Comparison of ENCODE assay signal across 21 cellular contexts in the genomic region with DNA sequence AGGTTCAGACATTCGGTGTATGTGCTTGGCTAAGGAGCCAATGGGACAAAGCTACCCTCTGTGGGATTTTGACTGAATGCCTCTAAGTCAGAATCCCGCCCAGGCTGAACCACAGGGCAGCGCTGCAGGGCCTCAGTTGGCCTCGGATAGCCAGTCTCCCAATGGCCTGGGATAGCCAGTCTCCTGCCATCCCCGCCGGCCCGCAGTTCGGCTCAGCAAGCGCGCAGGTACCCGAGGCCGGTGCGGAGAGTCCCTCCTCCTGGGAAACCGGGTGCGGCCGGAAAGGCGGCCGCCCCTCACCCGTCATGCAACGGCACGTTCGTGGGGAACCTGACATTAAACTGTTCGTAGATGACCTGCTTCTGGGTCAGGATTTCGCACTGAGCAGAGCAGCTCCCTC. TPM values are rescaled to one million over a fixed set of nuclear protein-coding genes. Genes with fewer than 3 reads are reported as not detected.
A peak's percentile ranks its signal among the peaks of the same experiment; 100 is the strongest.
DNase-seq lines count a peak whose midpoint lies in the region; FAIRE-seq and TF ChIP-seq lines count a peak whose summit lies in the region.
"Had no signal": no experiment of that assay in that cellular context is flagged by ENCODE, and none has a peak within 500 bp of the region (broad histone marks: within the 10 kb centered on the region; RNA-seq: fewer than 3 reads in every experiment).

No MANE protein-coding gene starts in this region.

- H3K4me3 ChIP-seq in H1 (ENCODE audit: extremely low read depth in 1 of 4, insufficient read depth in 2 of 4, low read depth in 3 of 4, low read length in 4 of 4) = no peak overlapping the region
- H3K4me3 ChIP-seq in neuronal stem cell (ENCODE audit: low read length in 2 of 2) = no peak overlapping the region
- H3K4me3 ChIP-seq: A549, GM12878, GM23248 had no signal

- H3K23me2 ChIP-seq in H9 (ENCODE audit: insufficient read length, low read depth, low read length, poor library complexity, severe bottlenecking) (no peaks in the 10 kb centered on the region), H1 (ENCODE audit: low read depth, low read length) (no peaks in the 10 kb centered on the region)

- no peak for TF ChIP-seq POLR2A in H1 (IDR thresholded peaks at IDR 0.05; ENCODE audit: control extremely low read depth in 1 of 2, low read depth in 2 of 2, low read length in 2 of 2)

- H3T11ph ChIP-seq in H9 (ENCODE audit: low read length) = no peak overlapping the region

- FAIRE-seq in H1 (lab: Jason Lieb, UNC) = no peak
- FAIRE-seq: A549, GM12878, GM19239, H54 had no signal

- no peaks in the 10 kb centered on the region for H3K4me1 Mint-ChIP-seq in Calu3 (ENCODE audit: low read depth, unreplicated experiment)
- no peaks in the 10 kb centered on the region; a peak in 1 of 4 replicates for H3K4me1 Mint-ChIP-seq in H9
- H3K4me1 Mint-ChIP-seq: CD4-positive, alpha-beta memory T cell had no signal

- H3K9me3 ChIP-seq in H9 (ENCODE audit: control insufficient read depth, low read depth, low read length) (no peaks in the 10 kb centered on the region), H1 (ENCODE audit: insufficient read depth in 2 of 2, low read depth in 1 of 2, low read length in 1 of 2) (peaks cover 0 to 2% of the 10 kb centered on the region in 2 experiments; a peak in 1 of 4 replicates), neuronal stem cell (replicated peaks in 1 of 2; ENCODE audit: control insufficient read depth in 2 of 2, insufficient read depth in 1 of 2, low read depth in 1 of 2, low read length in 2 of 2) (no peaks in the 10 kb centered on the region)
- H3K9me3 ChIP-seq: A549 had no signal

- H4K5ac ChIP-seq in H9 (ENCODE audit: insufficient read length, low read depth, low read length) = no peak overlapping the region
- H4K5ac ChIP-seq in H1 (ENCODE audit: insufficient read length, low read depth, low read length) = no peak overlapping the region

- H2BK15ac ChIP-seq in H9 (ENCODE audit: low read depth, low read length) = no peak overlapping the region
- H2BK15ac ChIP-seq in H1 (ENCODE audit: low read length) = no peak overlapping the region
- no peak overlapping the region for H2BK15ac ChIP-seq in neuronal stem cell (ENCODE audit: low read length)

- H4K20me1 ChIP-seq in H9 (ENCODE audit: control insufficient read depth, insufficient read depth, insufficient read length) = no peaks in the 10 kb centered on the region
- H4K20me1 ChIP-seq in H1 (replicated peaks in 1 of 2; ENCODE audit: control insufficient read depth in 1 of 2, insufficient read depth in 2 of 2, low read length in 2 of 2) = no peaks in the 10 kb centered on the region

- no peak overlapping the region for H2BK12ac ChIP-seq in H9 (ENCODE audit: insufficient read length, low read depth, low read length)
- no peak overlapping the region for H2BK12ac ChIP-seq in H1 (ENCODE audit: low read depth, low read length)
- H2BK12ac ChIP-seq in neuronal stem cell (ENCODE audit: low read length) = no peak overlapping the region

- peak overlapping the region; percentile 77 for H4K8ac ChIP-seq in H9 (replicated peaks; ENCODE audit: insufficient read length, low read depth, low read length)
- H4K8ac ChIP-seq in H1 (ENCODE audit: extremely low read depth, insufficient read depth, low read length) = no peak overlapping the region; the same call in 1 of the 2 replicates
- H4K8ac ChIP-seq in neuronal stem cell (ENCODE audit: low read depth, low read length) = no peak overlapping the region

- H3K9ac ChIP-seq in H9 (ENCODE audit: extremely low read depth, insufficient read length, low read length) (no peak overlapping the region), H1 (replicated peaks in 1 of 4; ENCODE audit: extremely low read depth in 1 of 4, low read depth in 3 of 4, low read length in 3 of 4) (no peak overlapping the region), neuronal stem cell (ENCODE audit: low read depth, low read length, poor library complexity) (peak overlapping the region; percentile 4)
- H3K9ac ChIP-seq: GM23248 had no signal

- H3K4ac ChIP-seq in H9 (ENCODE audit: low read depth, low read length) = no peak overlapping the region
- H3K4ac ChIP-seq in H1 (replicated peaks; ENCODE audit: insufficient read length, low read depth, low read length) = no peak overlapping the region
- H3K4ac ChIP-seq in neuronal stem cell (ENCODE audit: low read length) = no peak overlapping the region

- H2AFZ ChIP-seq in H9 (ENCODE audit: low read length) (no peak overlapping the region), H1 (ENCODE audit: low read length) (no peak overlapping the region), neuronal stem cell (ENCODE audit: low read length) (no peak overlapping the region)
- H2AFZ ChIP-seq: GM23248 had no signal

- no peak overlapping the region for H3K18ac ChIP-seq in H9 (ENCODE audit: insufficient read length, low read depth, low read length)
- no peak overlapping the region for H3K18ac ChIP-seq in H1 (ENCODE audit: extremely low read depth, low read length)
- H3K18ac ChIP-seq in neuronal stem cell (ENCODE audit: low read length) = no peak overlapping the region

- H3K23ac ChIP-seq in H9 (ENCODE audit: insufficient read length, low read depth, low read length) (no peak overlapping the region), H1 (ENCODE audit: insufficient read length) (no peak overlapping the region), neuronal stem cell (ENCODE audit: low read depth, low read length, poor library complexity) (no peak overlapping the region)

- no peaks in the 10 kb centered on the region for H3K4me1 ChIP-seq in H9 (ENCODE audit: insufficient read depth, low read length)
- H3K4me1 ChIP-seq in H1 (replicated peaks in 1 of 4; ENCODE audit: control insufficient read depth in 3 of 4, insufficient read depth in 4 of 4, low read length in 3 of 4) = no peaks in the 10 kb centered on the region
- H3K4me1 ChIP-seq in neuronal stem cell (ENCODE audit: control insufficient read depth in 2 of 2, insufficient read depth in 1 of 2, low read depth in 1 of 2, low read length in 2 of 2) = no peaks in the 10 kb centered on the region
- H3K4me1 ChIP-seq: A549 had no signal

- TF ChIP-seq RAD21 in H1 (IDR thresholded peaks at IDR 0.05 in 1 of 2, conservative IDR thresholded peaks at IDR 0.05 in 1 of 2; ENCODE audit: low read depth in 2 of 2, low read length in 2 of 2) = peak; percentile 10 to 41; a peak in 2 of 4 replicates

- BruUV-seq in Calu3 (replicated peaks; lab: Mats Ljungman, UMichigan) = no TSS peak

- no peak overlapping the region for H3K4me2 ChIP-seq in H9 (ENCODE audit: insufficient read depth, insufficient read length, low read length)
- no peak overlapping the region for H3K4me2 ChIP-seq in H1 (ENCODE audit: insufficient read depth in 1 of 2, low read depth in 2 of 2, low read length in 2 of 2)
- no peak overlapping the region for H3K4me2 ChIP-seq in neuronal stem cell (ENCODE audit: insufficient read depth, low read length, poor library complexity, severe bottlenecking)
- H3K4me2 ChIP-seq: A549 had no signal

- no peak overlapping the region for H3K14ac ChIP-seq in H9 (ENCODE audit: insufficient read depth, low read length)
- H3K14ac ChIP-seq in H1 (ENCODE audit: insufficient read length) = no peak overlapping the region
- H3K14ac ChIP-seq in neuronal stem cell (ENCODE audit: low read length) = no peak overlapping the region

- TF ChIP-seq EP300 in H1 (IDR thresholded peaks at IDR 0.05; ENCODE audit: borderline replicate concordance in 1 of 2, low read depth in 2 of 2, low read length in 2 of 2) = no peak

- H3K79me1 ChIP-seq in H9 (ENCODE audit: insufficient read depth, low read depth, low read length, poor library complexity, severe bottlenecking) = no peaks in the 10 kb centered on the region
- H3K79me1 ChIP-seq in H1 (ENCODE audit: low read depth, low read length) = no peaks in the 10 kb centered on the region
- no peaks in the 10 kb centered on the region for H3K79me1 ChIP-seq in neuronal stem cell (ENCODE audit: low read depth, low read length)

- TF ChIP-seq CTCF in Calu3 (IDR thresholded peaks at IDR 0.05; ENCODE audit: unreplicated experiment) (no peak), H9 (conservative IDR thresholded peaks at IDR 0.05) (no peak), H1 (IDR thresholded peaks at IDR 0.05; ENCODE audit: control extremely low read depth in 1 of 3, insufficient read depth in 1 of 3, low read depth in 1 of 3, low read length in 3 of 3) (0 out of 4 replicates have a peak, but pooled peaks of 1 of the 3 experiments have one; percentile 4)

- WGBS in H9 (ENCODE audit: extremely low coverage, insufficient read length, low lambda C conversion rate) = no CpG with 5 or more reads among the region's 24 CpGs
- WGBS in H1 (ENCODE audit: extremely low coverage in 1 of 2, insufficient coverage in 1 of 2, insufficient read length in 1 of 2, insufficient replicate concordance in 2 of 2, low coverage in 1 of 2, low lambda C conversion rate in 2 of 2, missing lambda C conversion rate in 1 of 2), 2 experiments = 96% methylated on average over 24 of the region's 24 CpGs; no CpG with 5 or more reads in 1 of the 2 experiments
- WGBS in neuronal stem cell (ENCODE audit: extremely low coverage in 2 of 2, insufficient read length in 2 of 2, insufficient replicate concordance in 1 of 2), 2 donors = no CpG with 5 or more reads among the region's 24 CpGs

- H3K79me2 ChIP-seq in H9 (ENCODE audit: insufficient read depth, low read length) (no peaks in the 10 kb centered on the region), H1 (ENCODE audit: control insufficient read depth in 1 of 2, insufficient read depth in 2 of 2, low read length in 2 of 2) (no peaks in the 10 kb centered on the region)

- CTCF ChIA-PET in Calu3 (lab: Charles Lee) (no interaction called here), H1 (lab: Charles Lee; ENCODE audit: partially characterized antibody) (interaction anchor here (0.6 to 1.6 kb wide), 2 partner anchors 10 to 145 kb away, joined by 3 to 8 read pairs; no protein-coding TSS in a partner anchor)

- H4K91ac ChIP-seq in H9 (ENCODE audit: insufficient read length, low read depth, low read length) = no peak overlapping the region
- H4K91ac ChIP-seq in H1 (replicated peaks; ENCODE audit: insufficient read length, low read length) = no peak overlapping the region
- no peak overlapping the region for H4K91ac ChIP-seq in neuronal stem cell (ENCODE audit: low read depth, low read length, poor library complexity)

- H2BK20ac ChIP-seq in H9 (ENCODE audit: low read depth, low read length, poor library complexity, severe bottlenecking) = no peak overlapping the region
- H2BK20ac ChIP-seq in H1 (ENCODE audit: low read length) = no peak overlapping the region

- H3K27me3 ChIP-seq in H9 (ENCODE audit: insufficient read depth, low read length) (no peaks in the 10 kb centered on the region), H1 (replicated peaks in 1 of 4; ENCODE audit: control insufficient read depth in 3 of 4, extremely low read depth in 1 of 4, insufficient read depth in 3 of 4, low read length in 3 of 4) (no peaks in the 10 kb centered on the region), neuronal stem cell (ENCODE audit: control insufficient read depth in 3 of 3, insufficient read depth in 3 of 3, low read depth in 1 of 3, low read length in 3 of 3) (peaks cover 0 to 23% (median 0%) of the 10 kb centered on the region in 3 experiments)

- H3K36me3 Mint-ChIP-seq in Calu3 (ENCODE audit: insufficient read depth, unreplicated experiment) (no peaks in the 10 kb centered on the region), H9 (ENCODE audit: insufficient read depth in 1 of 3, low read depth in 3 of 3) (no peaks in the 10 kb centered on the region)
- H3K36me3 Mint-ChIP-seq: CD4-positive, alpha-beta memory T cell had no signal

- no peaks in the 10 kb centered on the region for H3K36me3 ChIP-seq in H1 (ENCODE audit: control insufficient read depth in 2 of 4, insufficient read depth in 4 of 4, low read length in 3 of 4)
- no peaks in the 10 kb centered on the region for H3K36me3 ChIP-seq in neuronal stem cell (replicated peaks in 1 of 2; ENCODE audit: control insufficient read depth in 2 of 2, insufficient read depth in 2 of 2, low read length in 2 of 2)

- H3K27ac ChIP-seq in H9 (ENCODE audit: insufficient read length, low read depth, low read length) (no peak overlapping the region), H1 (ENCODE audit: low read depth, low read length) (no peak overlapping the region), neuronal stem cell (replicated peaks; ENCODE audit: low read length) (no peak overlapping the region)
- H3K27ac ChIP-seq: A549, GM23248 had no signal

- H3K27me3 Mint-ChIP-seq in Calu3 (ENCODE audit: unreplicated experiment) = peaks cover 34% of the 10 kb centered on the region
- H3K27me3 Mint-ChIP-seq in H9 (ENCODE audit: low read depth) = no peaks in the 10 kb centered on the region

- H2BK120ac ChIP-seq in H9 (ENCODE audit: low read depth, low read length, poor library complexity, severe bottlenecking) (no peak overlapping the region), H1 (replicated peaks; ENCODE audit: low read depth, low read length) (no peak overlapping the region), neuronal stem cell (ENCODE audit: low read depth, low read length) (no peak overlapping the region)

- no peak overlapping the region for H3K56ac ChIP-seq in H9 (ENCODE audit: insufficient read length, low read depth, low read length)
- no peak overlapping the region for H3K56ac ChIP-seq in H1 (replicated peaks; ENCODE audit: insufficient read length, low read depth, low read length)

- H3K4me3 Mint-ChIP-seq in Calu3 (ENCODE audit: low read depth, unreplicated experiment) (peak overlapping the region; percentile 39), H9 (no peak overlapping the region)
- H3K4me3 Mint-ChIP-seq: CD4-positive, alpha-beta memory T cell had no signal

- H3K27ac Mint-ChIP-seq in Calu3 (ENCODE audit: unreplicated experiment) (no peak overlapping the region), H9 (no peak overlapping the region; a peak in 1 of 7 replicates)
- H3K27ac Mint-ChIP-seq: CD4-positive, alpha-beta memory T cell had no signal

- intact Hi-C loops in Calu3 (cut with micrococcal nuclease; ENCODE audit: unreplicated experiment) = no loop called here

- no peak overlapping the region for H2BK5ac ChIP-seq in H9 (ENCODE audit: insufficient read length, low read length)
- no peak overlapping the region for H2BK5ac ChIP-seq in H1 (ENCODE audit: low read depth, low read length)
- H2BK5ac ChIP-seq in neuronal stem cell (ENCODE audit: low read length) = no peak overlapping the region

- POLR2A ChIA-PET in H1 (lab: Charles Lee; ENCODE audit: partially characterized antibody) = no interaction called here

- peak; percentile 2 for DNase-seq in Calu3
- DNase-seq in H9 = no peak
- peak in 1 of 2 experiments; percentile 43 for DNase-seq in H1 (ENCODE audit: low read depth in 1 of 2, low spot score in 2 of 2)
- DNase-seq in neuronal stem cell (ENCODE audit: low spot score) = no peak
- no peak for DNase-seq in activated CD8-positive, alpha-beta memory T cell treated with anti-CD3 and anti-CD28 coated beads, Interleukin-2, amount 50 U/mL, for 48 hours
- DNase-seq in activated T-cell treated with anti-CD3 and anti-CD28 coated beads, Interleukin-2, amount 50 U/mL, for 1 hour = no peak
- no peak for DNase-seq in putamen (ENCODE audit: low spot score)
- DNase-seq: 8988T; ACHN; C1 segment of cervical spinal cord; CD4-positive, alpha-beta memory T cell; COR-L47; DMS153; DND-41; GDM1; GM23248 had no signal

- H2AK5ac ChIP-seq in H9 (ENCODE audit: insufficient read length, low read length) (no peak overlapping the region), H1 (ENCODE audit: low read depth, low read length) (no peak overlapping the region), neuronal stem cell (ENCODE audit: low read depth, low read length) (no peak overlapping the region)

- H3K9me3 Mint-ChIP-seq in Calu3 (ENCODE audit: low read depth, unreplicated experiment) (no peaks in the 10 kb centered on the region), H9 (no peaks in the 10 kb centered on the region)
- H3K9me3 Mint-ChIP-seq: CD4-positive, alpha-beta memory T cell had no signal

RNA-seq across cellular contexts. Expression of a gene that starts 16.1 kb away (rescaled TPM):
- total RNA-seq in Calu3 (2022) = not detected in 2 replicates
- not detected in 2 replicates for total RNA-seq in H9 (2021)
- not detected in 2 replicates for total RNA-seq in H1 (2021; fragmentation: NEBNext Ultra II Directional; extraction: Animal tissue kit (Norgen Biotek cat#: 25700))
- polyA plus RNA-seq in H1 (2011; rRNA removed) = 0.03 TPM in 1 of 2 replicates, not detected in the other
- polyA plus RNA-seq in H1 (2011; cell fraction: cytosol; rRNA removed) = 0.10 TPM
- polyA plus RNA-seq in H1 (2011; cell fraction: nucleus; rRNA removed) = 0.13 TPM
- not detected in 4 replicates for polyA plus RNA-seq in H1 (2012, experiment 1 of 2)
- not detected for polyA plus RNA-seq in H1 (2012, experiment 2 of 2)
- polyA plus RNA-seq in H1 (2013, experiment 1 of 2) = 0.02 TPM
- polyA plus RNA-seq in H1 (2013, experiment 2 of 2) = 0.02 TPM
- polyA minus RNA-seq in H1 (2011; rRNA and poly(A)+ RNA removed) = not detected in 2 replicates
- not detected for polyA minus RNA-seq in H1 (2011; cell fraction: cytosol; rRNA and poly(A)+ RNA removed)
- polyA minus RNA-seq in H1 (2011; cell fraction: nucleus; rRNA and poly(A)+ RNA removed) = not detected
- polyA plus RNA-seq in neuronal stem cell (2013, experiment 1 of 2) = 0.03 TPM
- polyA plus RNA-seq in neuronal stem cell (2013, experiment 2 of 2) = 0.03 TPM
- total RNA-seq: GM12878, GM23248 had no signal
- polyA plus RNA-seq: BJ; CD4-positive, alpha-beta memory T cell; GM12878; GM23248 had no signal

RNA-seq across cellular contexts. Expression of a gene that starts 54.7 kb away (rescaled TPM):
- total RNA-seq in Calu3 (2022) = 6.2 and 8.2 TPM in 2 replicates
- 2.7 and 3.2 TPM in 2 replicates for total RNA-seq in H9 (2021)
- 9.4 and 13.0 TPM in 2 replicates for total RNA-seq in H1 (2021; fragmentation: NEBNext Ultra II Directional; extraction: Animal tissue kit (Norgen Biotek cat#: 25700))
- polyA plus RNA-seq in H1 (2011; rRNA removed) = 12.5 and 15.0 TPM in 2 replicates
- polyA plus RNA-seq in H1 (2011; cell fraction: cytosol; rRNA removed) = 13.1 TPM
- polyA plus RNA-seq in H1 (2011; cell fraction: nucleus; rRNA removed) = 9.3 TPM
- polyA plus RNA-seq in H1 (2012, experiment 1 of 2) = 7.7 to 10.6 TPM (median 9.9 TPM) in 4 replicates
- polyA plus RNA-seq in H1 (2012, experiment 2 of 2) = 3.9 TPM
- 12.5 TPM for polyA plus RNA-seq in H1 (2013, experiment 1 of 2)
- polyA plus RNA-seq in H1 (2013, experiment 2 of 2) = 15.8 TPM
- 13.5 and 14.5 TPM in 2 replicates for polyA minus RNA-seq in H1 (2011; rRNA and poly(A)+ RNA removed)
- polyA minus RNA-seq in H1 (2011; cell fraction: cytosol; rRNA and poly(A)+ RNA removed) = 4.1 TPM
- polyA minus RNA-seq in H1 (2011; cell fraction: nucleus; rRNA and poly(A)+ RNA removed) = 13.7 TPM
- polyA plus RNA-seq in neuronal stem cell (2013, experiment 1 of 2) = 1.7 TPM
- polyA plus RNA-seq in neuronal stem cell (2013, experiment 2 of 2) = 1.5 TPM
